8 cellular contexts compared by ENCODE assay signal in genomic region chr1:162700131-162700530, GRCh38.
"Had no signal": no experiment of that assay in that cellular context is flagged by ENCODE, and none has a peak within 500 bp of the region (broad histone marks: within the 10 kb centered on the region; RNA-seq: fewer than 3 reads in every experiment).

No MANE protein-coding gene starts in this region.

- H3K27ac ChIP-seq: GM23248 had no signal

- H2AFZ ChIP-seq: GM23248, GM23338 had no signal

- H3K9me3 ChIP-seq: HAP-1 had no signal

- H3K9ac ChIP-seq: GM23248 had no signal

- H3K4me3 ChIP-seq: GM23248, GM23338, HAP-1 had no signal

- DNase-seq: GM23248, GOT3, H7, H9, HCEC 1CT, HFFc6 had no signal

- H3K36me3 ChIP-seq: HAP-1 had no signal

- H3K4me2 ChIP-seq: GM23338 had no signal
